Comparison of ENCODE assay signal across 1 cellular context in genomic region chr1:36156329-36157114, GRCh38.
A peak's percentile ranks its signal among the peaks of the same experiment; 100 is the strongest.
TF ChIP-seq lines count a peak whose summit lies in the region.

No MANE protein-coding gene starts in this region.

TF ChIP-seq in K562, 482 proteins besides CTCF, POLR2A, EP300 and RAD21 (continued from another document and continues in another):
- TF ChIP-seq CREB5 (CRISPR knock-in tag; IDR thresholded peaks at IDR 0.05): no peak
- TF ChIP-seq ZBTB11 (CRISPR knock-in tag; IDR thresholded peaks at IDR 0.05): no peak
- TF ChIP-seq POLR2H (tag; IDR thresholded peaks at IDR 0.05; ENCODE audit: low read depth): no peak
- TF ChIP-seq JUN (IDR thresholded peaks at IDR 0.05; ENCODE audit: borderline replicate concordance, low read depth, low read length): no peak
- TF ChIP-seq JUN (CRISPR knock-in tag; IDR thresholded peaks at IDR 0.05; ENCODE audit: borderline replicate concordance): no peak
- TF ChIP-seq VEZF1 (CRISPR knock-in tag; IDR thresholded peaks at IDR 0.05): peak; percentile 93
- TF ChIP-seq NFRKB (IDR thresholded peaks at IDR 0.05; ENCODE audit: low read depth): peak; percentile 65
- no peak for TF ChIP-seq PURB (CRISPR knock-in tag; IDR thresholded peaks at IDR 0.05; ENCODE audit: low read depth)
- TF ChIP-seq ZBTB7A (IDR thresholded peaks at IDR 0.05; ENCODE audit: borderline replicate concordance, control insufficient read depth, low read depth, low read length): peak; percentile 94
- TF ChIP-seq ERF (CRISPR knock-in tag; IDR thresholded peaks at IDR 0.05): no peak
- TF ChIP-seq CAMTA2 (CRISPR knock-in tag; conservative IDR thresholded peaks at IDR 0.05): no peak
- no peak for TF ChIP-seq MEF2A (IDR thresholded peaks at IDR 0.05; ENCODE audit: control insufficient read depth, low read depth, low read length)
- TF ChIP-seq PHB2 (IDR thresholded peaks at IDR 0.05; ENCODE audit: low read depth): no peak
- no peak for TF ChIP-seq ATF7 (IDR thresholded peaks at IDR 0.05)
- TF ChIP-seq ZMIZ1 (IDR thresholded peaks at IDR 0.05; ENCODE audit: low read depth in 2 of 2, low read length in 2 of 2): no peak
- TF ChIP-seq CREB1 (IDR thresholded peaks at IDR 0.05): no peak
- TF ChIP-seq CREB1 (CRISPR knock-in tag; IDR thresholded peaks at IDR 0.05): no peak
- TF ChIP-seq SUPT5H (IDR thresholded peaks at IDR 0.05): peak; percentile 62
- peak; percentile 56 to 91; a peak in 3 of 4 replicates for TF ChIP-seq SIN3A (IDR thresholded peaks at IDR 0.05; ENCODE audit: borderline replicate concordance in 2 of 2, control insufficient read depth in 1 of 2, low read depth in 2 of 2, low read length in 2 of 2)
- TF ChIP-seq GTF2E2 (tag; IDR thresholded peaks at IDR 0.05): no peak
- peak; percentile 47 for TF ChIP-seq L3MBTL2 (IDR thresholded peaks at IDR 0.05)
- TF ChIP-seq ZNF75A (CRISPR knock-in tag; IDR thresholded peaks at IDR 0.05): no peak
- TF ChIP-seq RB1 (IDR thresholded peaks at IDR 0.05; ENCODE audit: low read depth): no peak
- TF ChIP-seq MEF2D (tag; conservative IDR thresholded peaks at IDR 0.05; ENCODE audit: low read depth): no peak
- TF ChIP-seq TCF7 (IDR thresholded peaks at IDR 0.05; ENCODE audit: borderline replicate concordance): no peak
- peak; percentile 71 for TF ChIP-seq EP400 (IDR thresholded peaks at IDR 0.05)
- peak; percentile 91 to 94; a peak in 3 of 4 replicates for TF ChIP-seq MAZ (CRISPR knock-in tag; conservative IDR thresholded peaks at IDR 0.05 in 1 of 2, IDR thresholded peaks at IDR 0.05 in 1 of 2)
- no peak for TF ChIP-seq STAG1 (CRISPR knock-in tag; IDR thresholded peaks at IDR 0.05; ENCODE audit: borderline replicate concordance)
- TF ChIP-seq ZFP1 (CRISPR knock-in tag; IDR thresholded peaks at IDR 0.05): no peak
- TF ChIP-seq FOXK2 (conservative IDR thresholded peaks at IDR 0.05 in 1 of 2, IDR thresholded peaks at IDR 0.05 in 1 of 2; ENCODE audit: low read depth in 2 of 2): peak; percentile 61 to 62; a peak in 2 of 4 replicates
- TF ChIP-seq NKRF (IDR thresholded peaks at IDR 0.05; ENCODE audit: borderline replicate concordance): peak; percentile 73; the same call in 1 of the 2 replicates
- peak in 1 of 2 experiments; percentile 98; a peak in 3 of 4 replicates for TF ChIP-seq KDM1A (IDR thresholded peaks at IDR 0.05)
- TF ChIP-seq POLR2B (IDR thresholded peaks at IDR 0.05; ENCODE audit: low read depth, partially characterized antibody): no peak
- no peak for TF ChIP-seq ZNF699 (CRISPR knock-in tag; IDR thresholded peaks at IDR 0.05; ENCODE audit: insufficient replicate concordance)
- TF ChIP-seq ZBED1 (IDR thresholded peaks at IDR 0.05): peak; percentile 65; the same call in 1 of the 2 replicates
- TF ChIP-seq MAFF (IDR thresholded peaks at IDR 0.05; ENCODE audit: low read length): no peak
- no peak for TF ChIP-seq POLR3A (IDR thresholded peaks at IDR 0.05; ENCODE audit: borderline replicate concordance, extremely low read depth, insufficient read depth, insufficient read length)
- TF ChIP-seq CCAR2 (IDR thresholded peaks at IDR 0.05; ENCODE audit: low read depth, low read length): no peak
- no peak for TF ChIP-seq ZEB2 (IDR thresholded peaks at IDR 0.05)
- no peak for TF ChIP-seq ADNP (tag; IDR thresholded peaks at IDR 0.05)
- no peak for TF ChIP-seq ELK3 (CRISPR knock-in tag; IDR thresholded peaks at IDR 0.05)
- no peak for TF ChIP-seq ZNF354B (CRISPR knock-in tag; IDR thresholded peaks at IDR 0.05)
- TF ChIP-seq ZNF766 (CRISPR knock-in tag; conservative IDR thresholded peaks at IDR 0.05): no peak
- peak; percentile 4; the same call in 1 of the 2 replicates for TF ChIP-seq ZSCAN29 (IDR thresholded peaks at IDR 0.05)
- TF ChIP-seq RUNX1 (IDR thresholded peaks at IDR 0.05; ENCODE audit: low read depth): no peak
- TF ChIP-seq ZNF12 (CRISPR knock-in tag; IDR thresholded peaks at IDR 0.05): no peak
- no peak for TF ChIP-seq ARID3A (IDR thresholded peaks at IDR 0.05; ENCODE audit: borderline replicate concordance, low read depth, low read length)
- TF ChIP-seq SETDB1 (IDR thresholded peaks at IDR 0.05; ENCODE audit: low read length): no peak
- no peak for TF ChIP-seq BRCA1 (IDR thresholded peaks at IDR 0.05)
- TF ChIP-seq BRCA1 (CRISPR knock-in tag; IDR thresholded peaks at IDR 0.05): peak; percentile 19; the same call in 1 of the 2 replicates
- peak; percentile 77 for TF ChIP-seq STAT6 (CRISPR knock-in tag; IDR thresholded peaks at IDR 0.05)
- TF ChIP-seq MTA2 (IDR thresholded peaks at IDR 0.05; ENCODE audit: low read depth): no peak
- TF ChIP-seq SOX6 (IDR thresholded peaks at IDR 0.05): no peak
- TF ChIP-seq ZBTB1 (CRISPR knock-in tag; IDR thresholded peaks at IDR 0.05; ENCODE audit: borderline replicate concordance, low read depth): peak; percentile 50; the same call in 1 of the 2 replicates
- TF ChIP-seq ZNF77 (CRISPR knock-in tag; IDR thresholded peaks at IDR 0.05): no peak
- no peak for TF ChIP-seq ZNF41 (CRISPR knock-in tag; conservative IDR thresholded peaks at IDR 0.05)
